ENCODE assay signal across 30 cellular contexts in the genomic region with DNA sequence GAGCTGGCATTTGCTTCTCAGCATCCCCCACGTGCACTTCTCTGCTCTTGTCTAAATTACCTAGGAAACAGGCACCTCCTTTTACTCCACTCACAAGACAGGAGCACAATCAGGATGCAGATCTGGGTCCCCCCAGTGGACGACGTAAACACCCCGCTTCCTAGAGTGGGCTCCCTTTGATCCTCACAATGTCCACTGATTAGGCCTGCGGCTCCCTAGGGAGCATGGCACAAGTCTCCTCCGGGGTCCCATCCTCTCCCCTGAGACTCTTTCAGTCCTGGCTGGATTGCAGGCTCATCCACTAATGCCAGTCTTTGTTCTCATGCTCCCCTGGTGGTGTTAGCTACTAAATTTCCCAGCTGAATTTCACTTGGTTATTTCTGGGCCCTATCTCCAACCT.
DNase-seq lines count a peak whose midpoint lies in the region; ATAC-seq and TF ChIP-seq lines count a peak whose summit lies in the region.
"Had no signal": no experiment of that assay in that cellular context is flagged by ENCODE, and none has a peak within 500 bp of the region (broad histone marks: within the 10 kb centered on the region; RNA-seq: fewer than 3 reads in every experiment).

No MANE protein-coding gene starts in this region.

- H3K4me3 Mint-ChIP-seq in neural crest cell = peak overlapping the region; percentile 24
- no peak overlapping the region for H3K4me3 Mint-ChIP-seq in activated T-helper 17 cell treated with anti-CD3 and anti-CD28 coated beads, Interleukin-2, amount 50 U/mL, for 72 hours
- H3K4me3 Mint-ChIP-seq: activated CD8-positive, alpha-beta T cell treated with anti-CD3 and anti-CD28 coated beads, Interleukin-2, amount 10 ng/mL, durations not matched to agents 7 days and 5 days; activated naive CD8-positive, alpha-beta T cell treated with anti-CD3 and anti-CD28 coated beads for 36 hours; CD4-positive, alpha-beta memory T cell; stimulated activated naive CD8-positive, alpha-beta T cell treated with anti-CD3 and anti-CD28 coated beads, Interleukin-15, Interleukin-2, amounts not matched to agents 100 ng/mL and 50 ng/mL, for 24 hours had no signal

- peak; percentile 9; the same call in 1 of the 2 replicates for TF ChIP-seq CTCF in AG04450 (IDR thresholded peaks at IDR 0.05; ENCODE audit: low read depth, low read length)
- no peak for TF ChIP-seq CTCF in NB4 (IDR thresholded peaks at IDR 0.05; ENCODE audit: low read depth, low read length)
- TF ChIP-seq CTCF in epithelial cell of proximal tubule (conservative IDR thresholded peaks at IDR 0.05; ENCODE audit: low read depth, low read length) = peak; percentile 4
- TF ChIP-seq CTCF in neural crest cell (conservative IDR thresholded peaks at IDR 0.05) = peak; percentile 28

- H3K27ac Mint-ChIP-seq in neural crest cell (ENCODE audit: unreplicated experiment) = peak overlapping the region; percentile 85
- no peak overlapping the region for H3K27ac Mint-ChIP-seq in activated T-helper 17 cell treated with anti-CD3 and anti-CD28 coated beads, Interleukin-2, amount 50 U/mL, for 72 hours
- H3K27ac Mint-ChIP-seq: activated CD8-positive, alpha-beta T cell treated with anti-CD3 and anti-CD28 coated beads, Interleukin-2, amount 10 ng/mL, durations not matched to agents 7 days and 5 days; activated naive CD8-positive, alpha-beta T cell treated with anti-CD3 and anti-CD28 coated beads for 36 hours; CD4-positive, alpha-beta memory T cell; stimulated activated naive CD8-positive, alpha-beta T cell treated with anti-CD3 and anti-CD28 coated beads, Interleukin-15, Interleukin-2, amounts not matched to agents 100 ng/mL and 50 ng/mL, for 24 hours had no signal

- DNase-seq in AG04450 (ENCODE audit: low read depth, low spot score) = no peak
- peak; percentile 20 for DNase-seq in NB4 (ENCODE audit: low read depth)
- no peak for DNase-seq in epithelial cell of proximal tubule (ENCODE audit: low read depth)
- DNase-seq in neural crest cell (ENCODE audit: low read depth, low spot score) = no peak
- no peak for DNase-seq in dedifferentiated amniotic fluid mesenchymal stem cell (ENCODE audit: extremely low spot score)
- DNase-seq in central memory CD4-positive, alpha-beta T cell = no peak
- no peak for DNase-seq in HUDEP-2 (lab: John Stamatoyannopoulos, UW; ENCODE audit: unreplicated experiment in 76 of 76)
- DNase-seq: activated CD8-positive, alpha-beta T cell treated with anti-CD3 and anti-CD28 coated beads, Interleukin-2, amount 10 ng/mL, durations not matched to agents 7 days and 5 days; activated effector memory CD4-positive, alpha-beta T cell treated with Interleukin-2 at 50 U/mL for 16 hours; activated naive CD8-positive, alpha-beta T cell treated with anti-CD3 and anti-CD28 coated beads for 36 hours; CD4-positive, alpha-beta memory T cell; cerebellar nuclear complex; DMS 273 treated with DMSO at 0.1 percent for 48 hours; effector CD4-positive, alpha-beta T cell; EL; heart left ventricle; Karpas-422; NCI-H1436; NCI-H2081 treated with DMSO at 0.1 percent for 48 hours; NCI-H345; NCI-H82; psoas muscle; T-helper 1 cell had no signal

- no peak for ATAC-seq in activated T-helper 17 cell treated with anti-CD3 and anti-CD28 coated beads, Interleukin-2, amount 50 U/mL, for 72 hours (replicated peaks)
- ATAC-seq: activated CD8-positive, alpha-beta T cell treated with anti-CD3 and anti-CD28 coated beads, Interleukin-2, amount 10 ng/mL, durations not matched to agents 7 days and 5 days; psoas muscle had no signal

- CTCF ChIA-PET in AG04450 (lab: Charles Lee) = interaction anchor here (1.1 kb wide), 1 partner anchor 162 kb away, joined by 3 read pairs; no protein-coding TSS in a partner anchor

- H3K4me3 ChIP-seq in AG04450 (ENCODE audit: low read depth, low read length) (no peak overlapping the region), NB4 (ENCODE audit: low read depth, low read length) (no peak overlapping the region), epithelial cell of proximal tubule (ENCODE audit: low read depth, low read length) (no peak overlapping the region)
- H3K4me3 ChIP-seq: ascending aorta, heart left ventricle, psoas muscle, thoracic aorta had no signal

- H3K27me3 Mint-ChIP-seq in neural crest cell (ENCODE audit: low read depth) = no peaks in the 10 kb centered on the region
- H3K27me3 Mint-ChIP-seq in activated T-helper 17 cell treated with anti-CD3 and anti-CD28 coated beads, Interleukin-2, amount 50 U/mL, for 72 hours = peaks cover 21% of the 10 kb centered on the region

- TF ChIP-seq POLR2A in NB4 (IDR thresholded peaks at IDR 0.05; ENCODE audit: extremely low read depth, insufficient read length) = no peak

- no peaks in the 10 kb centered on the region for H3K9me3 Mint-ChIP-seq in neural crest cell
- peaks cover 5% of the 10 kb centered on the region for H3K9me3 Mint-ChIP-seq in activated T-helper 17 cell treated with anti-CD3 and anti-CD28 coated beads, Interleukin-2, amount 50 U/mL, for 72 hours
- H3K9me3 Mint-ChIP-seq: activated naive CD8-positive, alpha-beta T cell treated with anti-CD3 and anti-CD28 coated beads for 36 hours; stimulated activated naive CD8-positive, alpha-beta T cell treated with anti-CD3 and anti-CD28 coated beads, Interleukin-15, Interleukin-2, amounts not matched to agents 100 ng/mL and 50 ng/mL, for 24 hours had no signal

- H3K27ac ChIP-seq in AG04450 (ENCODE audit: low read depth, low read length) = no peak overlapping the region
- H3K27ac ChIP-seq: ascending aorta, epithelial cell of prostate, heart left ventricle, neutrophil, psoas muscle, RWPE1, thoracic aorta had no signal

- peaks cover 75% of the 10 kb centered on the region for H3K4me1 Mint-ChIP-seq in neural crest cell
- H3K4me1 Mint-ChIP-seq in activated T-helper 17 cell treated with anti-CD3 and anti-CD28 coated beads, Interleukin-2, amount 50 U/mL, for 72 hours = no peaks in the 10 kb centered on the region
- H3K4me1 Mint-ChIP-seq: activated naive CD8-positive, alpha-beta T cell treated with anti-CD3 and anti-CD28 coated beads for 36 hours; CD4-positive, alpha-beta memory T cell had no signal

- POLR2A ChIA-PET in AG04450 (lab: Yijun Ruan, JAX) = interaction anchor here (0.6 kb wide), 1 partner anchor 137 kb away, joined by 8 read pairs; no protein-coding TSS in a partner anchor

- H3K36me3 Mint-ChIP-seq in neural crest cell (ENCODE audit: low read depth) = peaks cover 15% of the 10 kb centered on the region
- H3K36me3 Mint-ChIP-seq in activated T-helper 17 cell treated with anti-CD3 and anti-CD28 coated beads, Interleukin-2, amount 50 U/mL, for 72 hours (ENCODE audit: low read depth) = no peaks in the 10 kb centered on the region
- H3K36me3 Mint-ChIP-seq: activated naive CD8-positive, alpha-beta T cell treated with anti-CD3 and anti-CD28 coated beads for 36 hours; CD4-positive, alpha-beta memory T cell had no signal

- no peaks in the 10 kb centered on the region; the same call in 1 of the 2 replicates for H3K9me3 ChIP-seq in AG04450 (ENCODE audit: control insufficient read depth, insufficient read depth, low read length)
- H3K9me3 ChIP-seq: ascending aorta, heart left ventricle, neutrophil, psoas muscle, thoracic aorta had no signal

- H3K27me3 ChIP-seq in AG04450 (ENCODE audit: control insufficient read depth, insufficient read depth, low read length) = no peaks in the 10 kb centered on the region
- H3K27me3 ChIP-seq: ascending aorta, heart left ventricle, neutrophil had no signal
